In genomic region chr15:86878844-86879243, GRCh38 we compare ENCODE assay signal across 7 cellular contexts.
DNase-seq lines count a peak whose midpoint lies in the region; ATAC-seq and TF ChIP-seq lines count a peak whose summit lies in the region.
"Not testable (repeated sequence)": the region's sequence is repeated elsewhere in the genome, so short reads cannot be mapped to it uniquely, and the experiment has no call there.

No MANE protein-coding gene starts in this region.

- H3K9me3 ChIP-seq in endodermal cell (ENCODE audit: control insufficient read depth, low read length) = not testable (repeated sequence)

- TF ChIP-seq CTCF in GM12865 (IDR thresholded peaks at IDR 0.05; ENCODE audit: insufficient read depth, low read depth, low read length, missing control alignments) = not testable (repeated sequence)
- TF ChIP-seq CTCF in endodermal cell (conservative IDR thresholded peaks at IDR 0.05) = peak; percentile 14

- not testable (repeated sequence) for H3K27ac Mint-ChIP-seq in endodermal cell

- WGBS in endodermal cell (ENCODE audit: insufficient coverage in 1 of 2, insufficient read length in 1 of 2), 2 experiments = 84 to 100% methylated on average over 1 to 3 of the region's 3 CpGs

- DNase-seq in GM12865 (ENCODE audit: low read depth) (peak; percentile 49), NCI-H774 (lab: John Stamatoyannopoulos, UW) (peak; percentile 1), endodermal cell (peak; percentile 66), renal cortical epithelial cell (ENCODE audit: low read depth) (peak; percentile 6)

- H3K4me3 Mint-ChIP-seq in endodermal cell = not testable (repeated sequence)

- not testable (repeated sequence) for H3K36me3 Mint-ChIP-seq in endodermal cell (ENCODE audit: low read depth)

- not testable (repeated sequence) for H3K4me1 ChIP-seq in endodermal cell (ENCODE audit: control insufficient read depth, insufficient read depth, low read length)

- ATAC-seq in GM21447 (IDR thresholded peaks at IDR 0.05; ENCODE audit: unreplicated experiment) (peak; percentile 81), HG02759 (IDR thresholded peaks at IDR 0.05; ENCODE audit: unreplicated experiment) (peak; percentile 79), HG03469 (IDR thresholded peaks at IDR 0.05; ENCODE audit: unreplicated experiment) (peak; percentile 58)

- H3K4me1 Mint-ChIP-seq in endodermal cell = peaks cover 27% of the 10 kb centered on the region

- H3K9ac ChIP-seq in endodermal cell (ENCODE audit: extremely low read depth, low read length, poor library complexity, severe bottlenecking) = not testable (repeated sequence)

- not testable (repeated sequence) for H3K27ac ChIP-seq in endodermal cell (ENCODE audit: low read depth, low read length)

- H3K9me3 Mint-ChIP-seq in endodermal cell = not testable (repeated sequence)

- not testable (repeated sequence) for H3K4me3 ChIP-seq in GM12865 (ENCODE audit: low read depth, low read length); endodermal cell (ENCODE audit: low read length)

- H3K27me3 ChIP-seq in endodermal cell (ENCODE audit: control insufficient read depth, insufficient read depth, low read length, poor library complexity, severe bottlenecking) = not testable (repeated sequence)

- not testable (repeated sequence) for H3K36me3 ChIP-seq in endodermal cell (ENCODE audit: control insufficient read depth, insufficient read depth, low read length)

- not testable (repeated sequence) for H3K27me3 Mint-ChIP-seq in endodermal cell (ENCODE audit: insufficient read depth)

Comparison
In these comparisons a context has a peak if more than half of its experiments do, and no peak if none do; other contexts are left out.
1. DNase-seq: peak in every context shown above with its lines; median percentile 66 in endodermal cell; 49 in GM12865; 6 in renal cortical epithelial cell; 1 in NCI-H774.